Comparison of ENCODE assay signal across 2 cellular contexts in genomic region chr10:18136056-18136916, GRCh38.
TF ChIP-seq lines count a peak whose summit lies in the region.

No MANE protein-coding gene starts in this region.

TF ChIP-seq in HepG2, 621 proteins besides CTCF, POLR2A, EP300 and RAD21:
- no peak for TF ChIP-seq SCMH1 (CRISPR knock-in tag; IDR thresholded peaks at IDR 0.05; ENCODE audit: borderline replicate concordance)
- no peak for TF ChIP-seq ZMAT3 (CRISPR knock-in tag; conservative IDR thresholded peaks at IDR 0.05)
- no peak for TF ChIP-seq HMG20A (CRISPR knock-in tag; IDR thresholded peaks at IDR 0.05; ENCODE audit: borderline replicate concordance)
- TF ChIP-seq CCDC6 (CRISPR knock-in tag; IDR thresholded peaks at IDR 0.05), result no peak
- TF ChIP-seq ZSCAN29 (CRISPR knock-in tag; conservative IDR thresholded peaks at IDR 0.05), result no peak
- TF ChIP-seq U2AF1 (optimal IDR thresholded peaks at IDR 0.05; ENCODE audit: low read depth, low read length), result no peak
- TF ChIP-seq DR1 (CRISPR knock-in tag; IDR thresholded peaks at IDR 0.05), result no peak
- TF ChIP-seq ZSCAN25 (CRISPR knock-in tag; IDR thresholded peaks at IDR 0.05), result no peak
- peak; percentile 37; the same call in 1 of the 2 replicates for TF ChIP-seq CEBPB (IDR thresholded peaks at IDR 0.05; ENCODE audit: borderline replicate concordance, low read depth, low read length)
TF ChIP-seq in HepG2: peak in this region for 1.

TF ChIP-seq in WTC11, 78 proteins besides CTCF, POLR2A, EP300 and RAD21:
- TF ChIP-seq FOXP1 (CRISPR knock-in tag; IDR thresholded peaks at IDR 0.05; ENCODE audit: borderline replicate concordance) (no peak), CDX4 (CRISPR knock-in tag; IDR thresholded peaks at IDR 0.05; ENCODE audit: borderline replicate concordance) (no peak), ZNF317 (CRISPR knock-in tag; IDR thresholded peaks at IDR 0.05; ENCODE audit: borderline replicate concordance, low read depth) (no peak), NR2C2 (CRISPR knock-in tag; IDR thresholded peaks at IDR 0.05) (no peak), ZNF263 (CRISPR knock-in tag; IDR thresholded peaks at IDR 0.05; ENCODE audit: low read depth) (no peak), ZNF121 (CRISPR knock-in tag; IDR thresholded peaks at IDR 0.05) (no peak), MAX (CRISPR knock-in tag; IDR thresholded peaks at IDR 0.05) (no peak), RELA (CRISPR knock-in tag; IDR thresholded peaks at IDR 0.05; ENCODE audit: borderline replicate concordance) (no peak), ZNF416 (CRISPR knock-in tag; IDR thresholded peaks at IDR 0.05) (no peak), ERG (CRISPR knock-in tag; IDR thresholded peaks at IDR 0.05) (no peak), MXD4 (CRISPR knock-in tag; IDR thresholded peaks at IDR 0.05; ENCODE audit: borderline replicate concordance) (no peak)
